Comparison of ENCODE assay signal across 26 cellular contexts in genomic region chr7:52689912-52690311, GRCh38.
"Had no signal": no experiment of that assay in that cellular context is flagged by ENCODE, and none has a peak within 500 bp of the region (broad histone marks: within the 10 kb centered on the region; RNA-seq: fewer than 3 reads in every experiment).

No MANE protein-coding gene starts in this region.

- H3K4me1 Mint-ChIP-seq: activated B cell treated with CpG ODN at 0.5 μM for 24 hours; activated CD4-positive, alpha-beta T cell treated with anti-CD3 and anti-CD28 coated beads for 36 hours; naive thymus-derived CD8-positive, alpha-beta T cell had no signal

- H3K4me3 Mint-ChIP-seq: activated B cell treated with CpG ODN at 0.5 μM for 24 hours; activated CD4-positive, alpha-beta T cell treated with anti-CD3 and anti-CD28 coated beads for 36 hours; activated naive CD8-positive, alpha-beta T cell; activated T-cell treated with anti-CD3 and anti-CD28 coated beads, Interleukin-2, amount 50 U/mL, for 24 hours; naive thymus-derived CD8-positive, alpha-beta T cell; stimulated activated naive CD8-positive, alpha-beta T cell treated with anti-CD3 and anti-CD28 coated beads, Interleukin-15, Interleukin-2, amounts not matched to agents 100 ng/mL and 50 ng/mL, for 24 hours had no signal

- H3K27me3 ChIP-seq: adrenal gland, ascending aorta, cardiac muscle cell, heart right ventricle, left lung, neutrophil, pancreas, thyroid gland, upper lobe of right lung had no signal

- H3K27ac ChIP-seq: adrenal gland, ascending aorta, cardiac muscle cell, heart right ventricle, left lung, neutrophil, pancreas, psoas muscle, thyroid gland, upper lobe of right lung had no signal

- H3K9me3 ChIP-seq: adrenal gland, ascending aorta, left lung, neutrophil, pancreas, psoas muscle, thyroid gland, upper lobe of right lung had no signal

- H3K27me3 Mint-ChIP-seq: activated B cell treated with CpG ODN at 0.5 μM for 24 hours; activated CD4-positive, alpha-beta T cell treated with anti-CD3 and anti-CD28 coated beads for 36 hours; activated naive CD8-positive, alpha-beta T cell; activated T-cell treated with anti-CD3 and anti-CD28 coated beads, Interleukin-2, amount 50 U/mL, for 24 hours; naive thymus-derived CD8-positive, alpha-beta T cell; stimulated activated naive CD8-positive, alpha-beta T cell treated with anti-CD3 and anti-CD28 coated beads, Interleukin-15, Interleukin-2, amounts not matched to agents 100 ng/mL and 50 ng/mL, for 24 hours had no signal

- H3K4me3 ChIP-seq: adrenal gland, ascending aorta, cardiac muscle cell, heart right ventricle, left lung, pancreas, psoas muscle, thyroid gland, upper lobe of right lung had no signal

- DNase-seq: activated B cell treated with CpG ODN at 0.5 μM for 24 hours; activated CD4-positive, alpha-beta T cell treated with anti-CD3 and anti-CD28 coated beads for 36 hours; activated CD4-positive, alpha-beta T cell treated with anti-CD3 and anti-CD28 coated beads, Interleukin-2, amount 50 U/mL, for 4 hours; activated CD8-positive, alpha-beta memory T cell treated with anti-CD3 and anti-CD28 coated beads for 24 hours; activated CD8-positive, alpha-beta memory T cell treated with anti-CD3 and anti-CD28 coated beads, Interleukin-2, amount 50 U/mL, for 4 hours; activated naive CD4-positive, alpha-beta T cell; activated T-cell treated with anti-CD3 and anti-CD28 coated beads, Interleukin-2, amount 50 U/mL, for 24 hours; adrenal gland; heart right ventricle; kidney; left lung; naive thymus-derived CD8-positive, alpha-beta T cell; pancreas; psoas muscle; right cardiac atrium; stimulated activated CD4-positive, alpha-beta T cell treated with anti-CD3 and anti-CD28 coated beads, Interleukin-1b, Interleukin-23, amount 100 ng/mL, for 48 hours; substantia nigra; T-helper 9 cell; thyroid gland; upper lobe of right lung had no signal

- ATAC-seq: activated CD4-positive, alpha-beta T cell treated with anti-CD3 and anti-CD28 coated beads for 36 hours; heart right ventricle; left lung; naive thymus-derived CD8-positive, alpha-beta T cell; pancreas; psoas muscle; right cardiac atrium; upper lobe of right lung had no signal

- H3K27ac Mint-ChIP-seq: activated B cell treated with CpG ODN at 0.5 μM for 24 hours; activated CD4-positive, alpha-beta T cell treated with anti-CD3 and anti-CD28 coated beads for 36 hours; activated naive CD8-positive, alpha-beta T cell; activated T-cell treated with anti-CD3 and anti-CD28 coated beads, Interleukin-2, amount 50 U/mL, for 24 hours; activated T-helper 2 cell treated with anti-CD3 and anti-CD28 coated beads, Interferon-gamma antibody, Interleukin-2, Interleukin-4, amounts not matched to agents 10 μg/mL and 5 μg/mL and 100 μg/mL, durations not matched to agents 14 hours and 24 hours and 36 hours; naive thymus-derived CD8-positive, alpha-beta T cell; stimulated activated naive CD8-positive, alpha-beta T cell treated with anti-CD3 and anti-CD28 coated beads, Interleukin-15, Interleukin-2, amounts not matched to agents 100 ng/mL and 50 ng/mL, for 24 hours had no signal

- H3K4me1 ChIP-seq: adrenal gland, ascending aorta, heart right ventricle, left lung, pancreas, psoas muscle, thyroid gland, upper lobe of right lung had no signal

- H3K36me3 Mint-ChIP-seq: activated naive CD8-positive, alpha-beta T cell; naive thymus-derived CD8-positive, alpha-beta T cell had no signal

- H3K36me3 ChIP-seq: adrenal gland, ascending aorta, cardiac muscle cell, heart right ventricle, left lung, neutrophil, pancreas, thyroid gland, upper lobe of right lung had no signal
